ENCODE assay signal across 1 cellular context in the genomic region with DNA sequence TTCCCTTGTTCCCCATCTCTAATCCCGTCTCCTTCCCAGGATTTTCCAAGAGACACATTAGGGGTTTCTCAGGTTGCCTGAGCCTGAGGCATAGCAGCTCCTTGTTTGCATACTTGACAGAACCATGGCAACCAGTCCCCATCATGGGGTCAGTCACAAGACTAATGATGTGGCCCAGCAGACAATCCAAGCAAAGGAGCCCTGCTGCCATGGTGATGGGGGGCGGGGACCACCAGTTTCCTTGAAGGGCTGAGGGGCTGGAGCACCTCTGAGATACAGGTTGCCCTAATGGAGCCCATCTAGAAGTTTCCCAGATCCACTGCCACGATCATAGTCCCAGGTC.
TF ChIP-seq lines count a peak whose summit lies in the region.

No MANE protein-coding gene starts in this region.

TF ChIP-seq in GM23338, 12 proteins besides CTCF, POLR2A, EP300 and RAD21 (continued from another document):
- TF ChIP-seq, protein P1, sequence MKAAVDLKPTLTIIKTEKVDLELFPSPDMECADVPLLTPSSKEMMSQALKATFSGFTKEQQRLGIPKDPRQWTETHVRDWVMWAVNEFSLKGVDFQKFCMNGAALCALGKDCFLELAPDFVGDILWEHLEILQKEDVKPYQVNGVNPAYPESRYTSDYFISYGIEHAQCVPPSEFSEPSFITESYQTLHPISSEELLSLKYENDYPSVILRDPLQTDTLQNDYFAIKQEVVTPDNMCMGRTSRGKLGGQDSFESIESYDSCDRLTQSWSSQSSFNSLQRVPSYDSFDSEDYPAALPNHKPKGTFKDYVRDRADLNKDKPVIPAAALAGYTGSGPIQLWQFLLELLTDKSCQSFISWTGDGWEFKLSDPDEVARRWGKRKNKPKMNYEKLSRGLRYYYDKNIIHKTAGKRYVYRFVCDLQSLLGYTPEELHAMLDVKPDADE (IDR thresholded peaks at IDR 0.05): no peak
- no peak for TF ChIP-seq JUNB (IDR thresholded peaks at IDR 0.05; ENCODE audit: unreplicated experiment)
- TF ChIP-seq, protein P2, sequence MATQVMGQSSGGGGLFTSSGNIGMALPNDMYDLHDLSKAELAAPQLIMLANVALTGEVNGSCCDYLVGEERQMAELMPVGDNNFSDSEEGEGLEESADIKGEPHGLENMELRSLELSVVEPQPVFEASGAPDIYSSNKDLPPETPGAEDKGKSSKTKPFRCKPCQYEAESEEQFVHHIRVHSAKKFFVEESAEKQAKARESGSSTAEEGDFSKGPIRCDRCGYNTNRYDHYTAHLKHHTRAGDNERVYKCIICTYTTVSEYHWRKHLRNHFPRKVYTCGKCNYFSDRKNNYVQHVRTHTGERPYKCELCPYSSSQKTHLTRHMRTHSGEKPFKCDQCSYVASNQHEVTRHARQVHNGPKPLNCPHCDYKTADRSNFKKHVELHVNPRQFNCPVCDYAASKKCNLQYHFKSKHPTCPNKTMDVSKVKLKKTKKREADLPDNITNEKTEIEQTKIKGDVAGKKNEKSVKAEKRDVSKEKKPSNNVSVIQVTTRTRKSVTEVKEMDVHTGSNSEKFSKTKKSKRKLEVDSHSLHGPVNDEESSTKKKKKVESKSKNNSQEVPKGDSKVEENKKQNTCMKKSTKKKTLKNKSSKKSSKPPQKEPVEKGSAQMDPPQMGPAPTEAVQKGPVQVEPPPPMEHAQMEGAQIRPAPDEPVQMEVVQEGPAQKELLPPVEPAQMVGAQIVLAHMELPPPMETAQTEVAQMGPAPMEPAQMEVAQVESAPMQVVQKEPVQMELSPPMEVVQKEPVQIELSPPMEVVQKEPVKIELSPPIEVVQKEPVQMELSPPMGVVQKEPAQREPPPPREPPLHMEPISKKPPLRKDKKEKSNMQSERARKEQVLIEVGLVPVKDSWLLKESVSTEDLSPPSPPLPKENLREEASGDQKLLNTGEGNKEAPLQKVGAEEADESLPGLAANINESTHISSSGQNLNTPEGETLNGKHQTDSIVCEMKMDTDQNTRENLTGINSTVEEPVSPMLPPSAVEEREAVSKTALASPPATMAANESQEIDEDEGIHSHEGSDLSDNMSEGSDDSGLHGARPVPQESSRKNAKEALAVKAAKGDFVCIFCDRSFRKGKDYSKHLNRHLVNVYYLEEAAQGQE (IDR thresholded peaks at IDR 0.05; ENCODE audit: unreplicated experiment): no peak
- TF ChIP-seq NANOG (IDR thresholded peaks at IDR 0.05; ENCODE audit: borderline replicate concordance): no peak
- no peak for TF ChIP-seq CREB1 (CRISPR knock-in tag; IDR thresholded peaks at IDR 0.05; ENCODE audit: low read depth)
- TF ChIP-seq EZH2phosphoT487 (IDR thresholded peaks at IDR 0.05; ENCODE audit: unreplicated experiment): no peak
- no peak for TF ChIP-seq ZNF331 (CRISPR knock-in tag; IDR thresholded peaks at IDR 0.05; ENCODE audit: low read depth)
- TF ChIP-seq ZNF114 (CRISPR knock-in tag; IDR thresholded peaks at IDR 0.05): no peak
